ENCODE assay signal across 8 cellular contexts in genomic region chr1:228082260-228082974, GRCh38. TPM values are rescaled to one million over a fixed set of nuclear protein-coding genes. Genes with fewer than 3 reads are reported as not detected.
DNase-seq lines count a peak whose midpoint lies in the region; ATAC-seq lines count a peak whose summit lies in the region.

Gene ARF1 (plus strand): TSS chr1:228082708. CDS start chr1:228097115, 14,407 bp downstream.

- peak; percentile 77 for ATAC-seq in GM21360 (IDR thresholded peaks at IDR 0.05; ENCODE audit: unreplicated experiment)

- peak within 1 kb of the TSS; percentile 1 to 95 for H3K23ac ChIP-seq in mesenchymal stem cell (ENCODE audit: low read length in 2 of 2)

- H2BK15ac ChIP-seq in mesenchymal stem cell (ENCODE audit: low read depth, poor library complexity, severe bottlenecking), result peak within 1 kb of the TSS; percentile 82

- H3K18ac ChIP-seq in mesenchymal stem cell (ENCODE audit: low read depth in 1 of 2, low read length in 2 of 2), result peak within 1 kb of the TSS; percentile 96 to 99

- H2AK5ac ChIP-seq in mesenchymal stem cell (ENCODE audit: low read length, severe bottlenecking), result peak within 1 kb of the TSS; percentile 57

- H3K79me1 ChIP-seq in mesenchymal stem cell (replicated peaks; ENCODE audit: low read length, poor library complexity, severe bottlenecking), result peaks cover 22% of the 10 kb centered on the region

- peak within 1 kb of the TSS; percentile 96 for H4K8ac ChIP-seq in mesenchymal stem cell (ENCODE audit: low read length)

- H3K4me1 ChIP-seq in effector memory CD4-positive, alpha-beta T cell (ENCODE audit: control insufficient read depth, insufficient read depth, low read length, poor library complexity, severe bottlenecking), result peaks cover 49% of the 10 kb centered on the region
- H3K4me1 ChIP-seq in mesenchymal stem cell (ENCODE audit: control insufficient read depth, insufficient read depth, low read depth, low read length), result peaks cover 33% of the 10 kb centered on the region

- peak within 1 kb of the TSS; percentile 99 for H4K91ac ChIP-seq in mesenchymal stem cell (ENCODE audit: low read length)

- H3K9me3 ChIP-seq in effector memory CD4-positive, alpha-beta T cell (ENCODE audit: control insufficient read depth, low read length), result no peaks in the 10 kb centered on the region
- no peaks in the 10 kb centered on the region for H3K9me3 ChIP-seq in mesenchymal stem cell (ENCODE audit: control insufficient read depth, low read length)

- no peaks in the 10 kb centered on the region for H3K36me3 ChIP-seq in effector memory CD4-positive, alpha-beta T cell (ENCODE audit: control insufficient read depth, insufficient read depth, low read length)
- peaks cover 9% of the 10 kb centered on the region in 2 experiments for H3K36me3 ChIP-seq in mesenchymal stem cell (ENCODE audit: control insufficient read depth in 1 of 2, insufficient read depth in 2 of 2, low read depth in 1 of 2, low read length in 2 of 2)

- peak within 1 kb of the TSS; percentile 67 to 99 for H3K14ac ChIP-seq in mesenchymal stem cell (ENCODE audit: low read length in 2 of 2)

- peak within 1 kb of the TSS; percentile 99 to 100 for H3K4ac ChIP-seq in mesenchymal stem cell (ENCODE audit: low read depth in 1 of 2, low read length in 2 of 2)

- H2AFZ ChIP-seq in mesenchymal stem cell (ENCODE audit: low read depth, low read length), result peak within 1 kb of the TSS; percentile 48

- CTCF ChIA-PET in activated CD8-positive, alpha-beta memory T cell treated with anti-CD3 and anti-CD28 coated beads for 36 hours (lab: Charles Lee), result interaction anchor here (0.7 to 1.2 kb wide), 2 partner anchors 21 to 83 kb away, joined by 3 to 5 read pairs; no protein-coding TSS in a partner anchor

- POLR2A ChIA-PET in activated CD8-positive, alpha-beta memory T cell treated with anti-CD3 and anti-CD28 coated beads for 36 hours (lab: Charles Lee), result interaction anchor here (0.5 to 1.4 kb wide), 10 partner anchors 10 to 294 kb away, joined by 3 to 5 read pairs (median 3); partner anchors contain the start of gene MRPL55

- H3K27ac ChIP-seq in effector memory CD4-positive, alpha-beta T cell (ENCODE audit: insufficient read depth, low read length, poor library complexity, severe bottlenecking), result peak within 1 kb of the TSS; percentile 94
- H3K27ac ChIP-seq in mesenchymal stem cell (ENCODE audit: low read length, poor library complexity, severe bottlenecking), result peak within 1 kb of the TSS; percentile 69

- H3K9ac ChIP-seq in mesenchymal stem cell (ENCODE audit: low read length), result peak within 1 kb of the TSS; percentile 99

- WGBS in mesenchymal stem cell, result under 1% methylated on average over 67 of the region's 89 CpGs

- H3K4me3 ChIP-seq in effector memory CD4-positive, alpha-beta T cell (ENCODE audit: insufficient read depth, low read depth, low read length, poor library complexity, severe bottlenecking), result peak within 1 kb of the TSS; percentile 98
- peak within 1 kb of the TSS; percentile 95 to 96 for H3K4me3 ChIP-seq in mesenchymal stem cell (ENCODE audit: insufficient read depth in 1 of 2, low read depth in 1 of 2, low read length in 2 of 2)

- H3K4me2 ChIP-seq in mesenchymal stem cell (ENCODE audit: low read length, poor library complexity, severe bottlenecking), result peak within 1 kb of the TSS; percentile 96

- H2BK120ac ChIP-seq in mesenchymal stem cell (ENCODE audit: low read depth, low read length), result peak within 1 kb of the TSS; percentile 100

- H3K27me3 ChIP-seq in effector memory CD4-positive, alpha-beta T cell (replicated peaks; ENCODE audit: control insufficient read depth, insufficient read depth, low read length, poor library complexity, severe bottlenecking), result no peaks in the 10 kb centered on the region
- no peaks in the 10 kb centered on the region for H3K27me3 ChIP-seq in mesenchymal stem cell (ENCODE audit: control insufficient read depth in 1 of 2, insufficient read depth in 1 of 2, low read length in 2 of 2)

- peak; percentile 91 for DNase-seq in CMK (ENCODE audit: low read depth)
- DNase-seq in HT1080 (ENCODE audit: low read depth), result peak; percentile 87
- DNase-seq in NOMO-1 (lab: John Stamatoyannopoulos, UW; ENCODE audit: unreplicated experiment in 2 of 2), result peak; percentile 89 to 91
- DNase-seq in effector memory CD4-positive, alpha-beta T cell, result peak; percentile 88 to 89 (median 89)
- DNase-seq in mesenchymal stem cell, result peak; percentile 87
- DNase-seq in stimulated activated CD8-positive, alpha-beta memory T cell treated with anti-CD3 and anti-CD28 coated beads, Interleukin-12 subunit alpha, Interleukin-12 subunit beta, amount 100 ng/mL, for 24 hours (ENCODE audit: extremely low read depth), result peak; percentile 84

- peak within 1 kb of the TSS; percentile 7 to 75 for H2BK12ac ChIP-seq in mesenchymal stem cell (ENCODE audit: low read length in 2 of 2)

- peak within 1 kb of the TSS; percentile 90 for H2BK5ac ChIP-seq in mesenchymal stem cell (ENCODE audit: low read depth, low read length, poor library complexity, severe bottlenecking)

RNA-seq across cellular contexts. Expression of gene ARF1, which starts in this region (rescaled TPM):
- total RNA-seq in HT1080 (2014; rRNA removed; shearing (Covaris generic)), result 240 and 355 TPM in 2 replicates
- polyA plus RNA-seq in HT1080 (2015; cell fraction: cytosol; rRNA removed), result 607 and 626 TPM in 2 replicates
- polyA plus RNA-seq in HT1080 (2015; cell fraction: nucleus; rRNA removed), result 345 and 357 TPM in 2 replicates
- total RNA-seq in activated CD8-positive, alpha-beta memory T cell treated with anti-CD3 and anti-CD28 coated beads for 36 hours, result 100 to 1,000 TPM; 373 to 392 TPM
- polyA plus RNA-seq in mesenchymal stem cell (2013, experiment 1 of 2), result 366 TPM
- polyA plus RNA-seq in mesenchymal stem cell (2013, experiment 2 of 2), result 367 TPM

Comparison
In these comparisons a context has a peak if more than half of its experiments do, and no peak if none do; other contexts are left out.
1. Peak in every context shown above with its lines: DNase-seq, ATAC-seq, H3K4me3 ChIP-seq and H3K27ac ChIP-seq.